Comparison of ENCODE assay signal across 29 cellular contexts in genomic region chr17:66281671-66282369, GRCh38. TPM values are rescaled to one million over a fixed set of nuclear protein-coding genes. Genes with fewer than 3 reads are reported as not detected.
"Had no signal": no experiment of that assay in that cellular context is flagged by ENCODE, and none has a peak within 500 bp of the region (broad histone marks: within the 10 kb centered on the region; RNA-seq: fewer than 3 reads in every experiment).

No MANE protein-coding gene starts in this region.

- FAIRE-seq: astrocyte, bronchial epithelial cell, endothelial cell of umbilical vein, pancreas, TTC549 had no signal

- H3K9me3 ChIP-seq: adrenal gland, esophagus muscularis mucosa, neutrophil, pancreas, right lobe of liver, thoracic aorta had no signal

- H3K4me3 Mint-ChIP-seq: activated CD8-positive, alpha-beta T cell treated with anti-CD3 and anti-CD28 coated beads for 36 hours; activated T-cell treated with anti-CD3 and anti-CD28 coated beads, Interleukin-2, amount 50 U/mL, for 72 hours; dendritic cell treated with granulocyte-macrophage colony-stimulating factor and Interleukin-4, amounts not matched to agents 40 ng/mL and 50 ng/mL, for 4 days; natural killer cell; stimulated activated effector memory CD8-positive, alpha-beta T cell treated with anti-CD3 and anti-CD28 coated beads, Interleukin-12 subunit alpha, Interleukin-12 subunit beta, amount 100 ng/mL, for 72 hours; WTC11 had no signal

- H3K27ac Mint-ChIP-seq: activated CD8-positive, alpha-beta T cell treated with anti-CD3 and anti-CD28 coated beads for 36 hours; activated naive CD4-positive, alpha-beta T cell treated with anti-CD3 and anti-CD28 coated beads, Interleukin-2, amount 50 U/mL, for 72 hours; activated T-cell treated with anti-CD3 and anti-CD28 coated beads, Interleukin-2, amount 50 U/mL, for 72 hours; dendritic cell treated with granulocyte-macrophage colony-stimulating factor and Interleukin-4, amounts not matched to agents 40 ng/mL and 50 ng/mL, for 4 days; natural killer cell; stimulated activated effector memory CD8-positive, alpha-beta T cell treated with anti-CD3 and anti-CD28 coated beads, Interleukin-12 subunit alpha, Interleukin-12 subunit beta, amount 100 ng/mL, for 72 hours; WTC11 had no signal

- H3K9me3 Mint-ChIP-seq: activated CD8-positive, alpha-beta T cell treated with anti-CD3 and anti-CD28 coated beads for 36 hours; activated T-cell treated with anti-CD3 and anti-CD28 coated beads, Interleukin-2, amount 50 U/mL, for 72 hours; dendritic cell treated with granulocyte-macrophage colony-stimulating factor and Interleukin-4, amounts not matched to agents 40 ng/mL and 50 ng/mL, for 4 days; natural killer cell; stimulated activated effector memory CD8-positive, alpha-beta T cell treated with anti-CD3 and anti-CD28 coated beads, Interleukin-12 subunit alpha, Interleukin-12 subunit beta, amount 100 ng/mL, for 72 hours; WTC11 had no signal

- DNase-seq: activated CD4-positive, alpha-beta T cell treated with anti-CD3 and anti-CD28 coated beads for 4 hours; activated CD8-positive, alpha-beta T cell treated with anti-CD3 and anti-CD28 coated beads for 36 hours; activated gamma-delta T cell treated with Interleukin-2 at 50 U/mL for 16 hours; activated T-cell treated with anti-CD3 and anti-CD28 coated beads, Interleukin-2, amount 50 U/mL, for 72 hours; cerebellar nuclear complex; effector memory CD4-positive, alpha-beta T cell; mesenchymal stem cell; natural killer cell; pancreas; right lobe of liver; stimulated activated CD4-positive, alpha-beta T cell treated with anti-CD3 and anti-CD28 coated beads, Interleukin-4, amount 100 ng/mL, for 1 hour had no signal

- H3K4me1 Mint-ChIP-seq: natural killer cell; stimulated activated effector memory CD8-positive, alpha-beta T cell treated with anti-CD3 and anti-CD28 coated beads, Interleukin-12 subunit alpha, Interleukin-12 subunit beta, amount 100 ng/mL, for 72 hours; WTC11 had no signal

- H3K4me2 ChIP-seq: smooth muscle cell had no signal

- H3K36me3 ChIP-seq: adrenal gland, esophagus muscularis mucosa, neutrophil, pancreas, right lobe of liver, thoracic aorta had no signal

- H3K4me1 ChIP-seq: adrenal gland, esophagus muscularis mucosa, pancreas, right lobe of liver had no signal

- H3K36me3 Mint-ChIP-seq: natural killer cell; stimulated activated effector memory CD8-positive, alpha-beta T cell treated with anti-CD3 and anti-CD28 coated beads, Interleukin-12 subunit alpha, Interleukin-12 subunit beta, amount 100 ng/mL, for 72 hours; WTC11 had no signal

- ATAC-seq: activated CD8-positive, alpha-beta T cell treated with anti-CD3 and anti-CD28 coated beads for 36 hours; activated naive CD4-positive, alpha-beta T cell treated with anti-CD3 and anti-CD28 coated beads, Interleukin-2, amount 50 U/mL, for 72 hours; activated T-cell treated with anti-CD3 and anti-CD28 coated beads, Interleukin-2, amount 50 U/mL, for 72 hours; natural killer cell; pancreas; right lobe of liver; stimulated activated effector memory CD8-positive, alpha-beta T cell treated with anti-CD3 and anti-CD28 coated beads, Interleukin-12 subunit alpha, Interleukin-12 subunit beta, amount 100 ng/mL, for 72 hours; WTC11 had no signal

- H3K4me3 ChIP-seq: adrenal gland, esophagus muscularis mucosa, pancreas, right lobe of liver, smooth muscle cell, thoracic aorta had no signal

- H3K27me3 Mint-ChIP-seq: activated CD8-positive, alpha-beta T cell treated with anti-CD3 and anti-CD28 coated beads for 36 hours had no signal

- H3K27ac ChIP-seq: adrenal gland, esophagus muscularis mucosa, neutrophil, pancreas, right lobe of liver, thoracic aorta had no signal

RNA-seq across cellular contexts. Expression of gene APOH, which starts 52.6 kb away (rescaled TPM):
- total RNA-seq: activated CD8-positive, alpha-beta T cell treated with anti-CD3 and anti-CD28 coated beads for 36 hours; activated naive CD4-positive, alpha-beta T cell treated with anti-CD3 and anti-CD28 coated beads, Interleukin-2, amount 50 U/mL, for 72 hours; activated T-cell treated with anti-CD3 and anti-CD28 coated beads, Interleukin-2, amount 50 U/mL, for 72 hours; astrocyte; endothelial cell of umbilical vein; esophagus muscularis mucosa; fibroblast of villous mesenchyme; glomerular endothelial cell; lower leg skin; natural killer cell; pulmonary artery endothelial cell; smooth muscle cell; T-helper 2 cell treated with Interferon-gamma antibody and Interleukin-4, amounts not matched to agents 100 ng/mL and 5 ng/mL, for 36 hours; thoracic aorta had no signal
- polyA plus RNA-seq: endothelial cell of umbilical vein, smooth muscle cell had no signal
